In the genomic region with DNA sequence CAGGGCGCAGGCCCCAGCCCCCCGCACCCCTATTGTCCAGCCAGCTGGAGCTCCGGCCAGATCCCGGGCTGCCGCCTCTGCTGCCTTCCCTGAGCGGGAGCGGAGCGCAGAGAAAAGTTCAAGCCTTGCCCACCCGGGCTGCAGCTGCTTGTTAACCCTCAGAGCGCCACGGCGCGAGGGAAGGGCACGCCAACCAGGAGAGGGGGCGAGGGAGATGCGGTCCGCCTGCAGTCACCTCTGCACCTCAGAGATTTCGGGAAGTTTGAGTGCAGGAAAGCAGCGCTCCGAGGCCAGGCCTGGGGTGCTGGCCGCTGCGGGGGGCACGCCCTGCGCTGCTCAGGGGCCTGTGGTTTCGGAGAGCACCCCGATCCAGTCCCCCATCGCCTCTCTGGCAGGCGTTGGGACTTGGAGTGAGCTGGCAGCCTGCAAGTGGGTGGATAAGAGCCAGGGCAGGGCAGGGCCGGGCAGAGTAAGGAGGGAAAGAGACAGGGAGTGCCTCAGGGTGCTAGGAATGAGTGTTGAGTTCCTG, we compare ENCODE assay signal across 10 cellular contexts. TPM values are rescaled to one million over a fixed set of nuclear protein-coding genes. Genes with fewer than 3 reads are reported as not detected.
DNase-seq lines count a peak whose midpoint lies in the region; ATAC-seq and TF ChIP-seq lines count a peak whose summit lies in the region.
"Had no signal": no experiment of that assay in that cellular context is flagged by ENCODE, and none has a peak within 500 bp of the region (broad histone marks: within the 10 kb centered on the region; RNA-seq: fewer than 3 reads in every experiment).

No MANE protein-coding gene starts in this region.

- intact Hi-C loops in A673 (cut with micrococcal nuclease; ENCODE audit: unreplicated experiment): no loop called here
- intact Hi-C loops in PC-3 (cut with micrococcal nuclease): no loop called here
- intact Hi-C loops in esophagus squamous epithelium (cut with DNase I): no loop called here

- peak overlapping the region; percentile 76 for H2AFZ ChIP-seq in PC-3 (ENCODE audit: low read length)
- no peak overlapping the region for H2AFZ ChIP-seq in Karpas-422 (ENCODE audit: low read length)

- ATAC-seq in PC-3: peak; percentile 53
- ATAC-seq in HG03175 (IDR thresholded peaks at IDR 0.05; ENCODE audit: unreplicated experiment): no peak

- WGBS in esophagus squamous epithelium, 2 donors: 0% methylated on average over 2 of the region's 29 CpGs; no CpG with 5 or more reads in 1 of the 2 donors

- H3K9ac ChIP-seq in PC-3 (ENCODE audit: low read length) (peak overlapping the region; percentile 25; the same call in 1 of the 2 replicates), muscle layer of colon (ENCODE audit: low read length) (no peak overlapping the region), Karpas-422 (ENCODE audit: low read length) (no peak overlapping the region)

- H3K9me2 ChIP-seq in PC-3 (replicated peaks; ENCODE audit: low read length) (no peaks in the 10 kb centered on the region), Karpas-422 (replicated peaks; ENCODE audit: insufficient read depth, low read length) (no peaks in the 10 kb centered on the region)

- peak overlapping the region; percentile 28 for H3K4me3 ChIP-seq in A673 (ENCODE audit: low read depth, low read length, poor library complexity, severe bottlenecking)
- peak overlapping the region; percentile 56 for H3K4me3 ChIP-seq in PC-3 (ENCODE audit: low read length)
- peak overlapping the region; percentile 42 to 71 (median 58) for H3K4me3 ChIP-seq in esophagus squamous epithelium
- H3K4me3 ChIP-seq in muscle layer of colon (ENCODE audit: low read depth in 1 of 2, low read length in 2 of 2): peak overlapping the region; percentile 48 to 62
- H3K4me3 ChIP-seq in Karpas-422 (ENCODE audit: low read length): no peak overlapping the region

- H3K9me3 ChIP-seq in A673 (ENCODE audit: low read depth, low read length, poor library complexity, severe bottlenecking) (no peaks in the 10 kb centered on the region), PC-3 (ENCODE audit: low read length) (no peaks in the 10 kb centered on the region), esophagus squamous epithelium (no peaks in the 10 kb centered on the region), muscle layer of colon (ENCODE audit: low read length) (no peaks in the 10 kb centered on the region), Karpas-422 (ENCODE audit: low read length) (no peaks in the 10 kb centered on the region)

- H4K20me1 ChIP-seq in PC-3 (ENCODE audit: low read length) (no peaks in the 10 kb centered on the region), Karpas-422 (ENCODE audit: insufficient read depth, low read depth, low read length) (no peaks in the 10 kb centered on the region)

- H3K27me3 ChIP-seq in A673 (replicated peaks; ENCODE audit: insufficient read depth, low read depth, low read length, poor library complexity) (peaks cover 78% of the 10 kb centered on the region), PC-3 (ENCODE audit: low read length) (no peaks in the 10 kb centered on the region), esophagus squamous epithelium (peaks cover 0 to 76% (median 3%) of the 10 kb centered on the region in 4 donors), muscle layer of colon (ENCODE audit: control insufficient read depth in 1 of 2, insufficient read depth in 2 of 2, low read length in 2 of 2) (peaks cover 5 to 26% of the 10 kb centered on the region in 2 donors), Karpas-422 (ENCODE audit: low read length) (no peaks in the 10 kb centered on the region)

- no peak for DNase-seq in A673 (ENCODE audit: low spot score)
- DNase-seq in PC-3: peak; percentile 51
- no peak for DNase-seq in esophagus squamous epithelium (lab: John Stamatoyannopoulos, UW)
- no peak for DNase-seq in Karpas-422
- no peak for DNase-seq in ecto neural progenitor cell (ENCODE audit: low spot score)
- DNase-seq in CD1c-positive myeloid dendritic cell (ENCODE audit: extremely low spot score): no peak
- DNase-seq: activated CD8-positive, alpha-beta T cell treated with anti-CD3 and anti-CD28 coated beads, Interleukin-2, amount 10 ng/mL, durations not matched to agents 7 days and 5 days had no signal

- H3K4me1 ChIP-seq in A673 (ENCODE audit: insufficient read depth, low read length, poor library complexity, severe bottlenecking) (no peaks in the 10 kb centered on the region), PC-3 (ENCODE audit: insufficient read depth, low read length) (peaks cover 40% of the 10 kb centered on the region), esophagus squamous epithelium (peaks cover 0 to 62% (median 37%) of the 10 kb centered on the region in 3 donors), muscle layer of colon (ENCODE audit: insufficient read depth, low read length) (peaks cover 7% of the 10 kb centered on the region), Karpas-422 (ENCODE audit: low read length) (no peaks in the 10 kb centered on the region)

- H3K36me3 ChIP-seq in A673 (ENCODE audit: insufficient read depth, low read length, poor library complexity, severe bottlenecking): no peaks in the 10 kb centered on the region
- H3K36me3 ChIP-seq in PC-3 (ENCODE audit: low read depth, low read length): no peaks in the 10 kb centered on the region
- H3K36me3 ChIP-seq in esophagus squamous epithelium: no peaks in the 10 kb centered on the region
- H3K36me3 ChIP-seq in muscle layer of colon (ENCODE audit: insufficient read depth, low read length): no peaks in the 10 kb centered on the region
- H3K36me3 ChIP-seq in Karpas-422 (ENCODE audit: insufficient read depth, low read length): no peaks in the 10 kb centered on the region

- H3K4me2 ChIP-seq in PC-3 (ENCODE audit: low read length) (peak overlapping the region; percentile 84), Karpas-422 (ENCODE audit: low read depth, low read length, poor library complexity, severe bottlenecking) (no peak overlapping the region)

- TF ChIP-seq CTCF in A673 (conservative IDR thresholded peaks at IDR 0.05; ENCODE audit: low read depth, low read length) (no peak), PC-3 (conservative IDR thresholded peaks at IDR 0.05; ENCODE audit: low read depth, low read length) (no peak), esophagus squamous epithelium (IDR thresholded peaks at IDR 0.05) (no peak)

- H3K27ac ChIP-seq in A673 (ENCODE audit: low read depth, low read length, poor library complexity, severe bottlenecking): no peak overlapping the region
- 0 out of 2 replicates have a peak overlapping the region, but pooled peaks have one; percentile 82 for H3K27ac ChIP-seq in PC-3 (ENCODE audit: low read length)
- H3K27ac ChIP-seq in esophagus squamous epithelium: peak overlapping the region; percentile 71 to 84 (median 78)
- H3K27ac ChIP-seq in muscle layer of colon (ENCODE audit: low read depth, low read length): no peak overlapping the region
- no peak overlapping the region for H3K27ac ChIP-seq in Karpas-422 (ENCODE audit: low read length)
- H3K27ac ChIP-seq: C4-2B had no signal

- CTCF ChIA-PET in A673 (lab: Charles Lee) (interaction anchor here (0.6 kb wide), 1 partner anchor 12 kb away, joined by 3 read pairs; no protein-coding TSS in a partner anchor), PC-3 (lab: Charles Lee) (no interaction called here)

- no peaks in the 10 kb centered on the region for H3F3A ChIP-seq in PC-3 (ENCODE audit: low read length, unreplicated experiment)

- TF ChIP-seq POLR2A in esophagus squamous epithelium (IDR thresholded peaks at IDR 0.05): peak in 2 of 4 donors; percentile 30 to 32

- POLR2A ChIA-PET in A673 (lab: Charles Lee; ENCODE audit: low non-redundant PET) (interaction anchor here (0.5 kb wide), 1 partner anchor 469 kb away, joined by 5 read pairs; no protein-coding TSS in a partner anchor), PC-3 (lab: Charles Lee; ENCODE audit: unreplicated experiment) (no interaction called here)

- BruUV-seq in A673 (replicated peaks; lab: Mats Ljungman, UMichigan) (no TSS peak), PC-3 (replicated peaks; lab: Mats Ljungman, UMichigan) (no TSS peak)

- H3K79me2 ChIP-seq in PC-3 (ENCODE audit: low read length) (no peaks in the 10 kb centered on the region), Karpas-422 (ENCODE audit: low read length) (no peaks in the 10 kb centered on the region)

RNA-seq across cellular contexts. Expression of a gene that starts 1.1 kb away (rescaled TPM):
- total RNA-seq in A673 (2021) (1.3 and 2.1 TPM in 2 replicates), PC-3 (2014; rRNA removed) (0.36 TPM in 1 of 2 replicates, not detected in the other), esophagus squamous epithelium (10 to 100 TPM in 3 of 4 donors, 1 to 10 TPM in 1; 6.9 to 31.9 (median 21.1) TPM)
- total RNA-seq in Karpas-422 (2014; rRNA removed; shearing (Covaris generic); ENCODE audit: low replicate concordance): 0.56 and 0.79 TPM in 2 replicates
- total RNA-seq: activated CD8-positive, alpha-beta T cell treated with anti-CD3 and anti-CD28 coated beads, Interleukin-2, amount 10 ng/mL, durations not matched to agents 7 days and 5 days had no signal

Comparison
In these comparisons a context has a peak if more than half of its experiments do, and no peak if none do; other contexts are left out.
1. H3K27ac ChIP-seq: peak in PC-3 (single experiment) and esophagus squamous epithelium (4 of 4); none in A673 (single experiment), muscle layer of colon (single experiment) and Karpas-422 (single experiment).